24 cellular contexts compared by ENCODE assay signal in the genomic region with DNA sequence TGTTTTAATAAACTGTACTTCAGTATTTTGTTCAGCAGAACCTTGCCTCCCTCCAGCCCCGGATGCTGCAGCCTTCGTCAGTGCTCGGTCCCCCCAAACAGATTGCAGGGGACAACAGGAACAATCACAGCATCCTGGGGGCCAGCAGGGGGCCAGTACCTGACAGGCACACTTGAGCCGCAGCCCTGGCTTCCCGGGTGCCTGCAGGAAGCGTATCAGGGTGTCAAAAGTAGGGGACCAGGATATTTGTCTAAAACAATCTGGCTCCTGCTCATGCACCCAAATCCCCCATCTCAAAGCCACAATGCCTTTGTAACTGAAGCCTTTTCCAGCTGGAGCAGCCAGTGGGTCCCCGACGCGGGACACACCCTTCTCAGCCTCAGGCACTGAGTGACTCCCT.
"Had no signal": no experiment of that assay in that cellular context is flagged by ENCODE, and none has a peak within 500 bp of the region (broad histone marks: within the 10 kb centered on the region; RNA-seq: fewer than 3 reads in every experiment).

No MANE protein-coding gene starts in this region.

- H3K27me3 ChIP-seq: colonic mucosa, ovary, right lobe of liver, thyroid gland had no signal

- H3K27me3 Mint-ChIP-seq: central memory CD8-positive, alpha-beta T cell; dendritic cell treated with granulocyte-macrophage colony-stimulating factor and Interleukin-4, amounts not matched to agents 40 ng/mL and 50 ng/mL, for 4 days; memory B cell; stimulated activated naive CD8-positive, alpha-beta T cell treated with anti-CD3 and anti-CD28 coated beads, Interleukin-15, amount 100 ng/mL, for 72 hours had no signal

- H3K36me3 ChIP-seq: colonic mucosa, ovary, right lobe of liver, thyroid gland had no signal

- H3K9me3 ChIP-seq: colonic mucosa, ovary, psoas muscle, right lobe of liver, thyroid gland had no signal

- DNase-seq: colonic mucosa; effector memory CD4-positive, alpha-beta T cell; erythroblast; kidney; midbrain; naive thymus-derived CD4-positive, alpha-beta T cell; nephron progenitor cell; nucleus accumbens; ovary; psoas muscle; right lobe of liver; small intestine; stimulated activated CD4-positive, alpha-beta T cell treated with anti-CD3 and anti-CD28 coated beads, Interleukin-12 subunit alpha, Interleukin-12 subunit beta, amount 100 ng/mL, for 4 hours; stimulated activated CD4-positive, alpha-beta T cell treated with anti-CD3 and anti-CD28 coated beads, Interleukin-1b, Interleukin-23, amount 100 ng/mL, for 48 hours; stimulated activated CD4-positive, alpha-beta T cell treated with anti-CD3 and anti-CD28 coated beads, Interleukin-4, amount 100 ng/mL, for 1 hour; stimulated activated CD8-positive, alpha-beta memory T cell treated with anti-CD3 and anti-CD28 coated beads, Interleukin-4, amount 100 ng/mL, for 48 hours; stimulated activated naive CD4-positive, alpha-beta T cell; stimulated activated naive CD8-positive, alpha-beta T cell treated with anti-CD3 and anti-CD28 coated beads, Interleukin-15, amount 100 ng/mL, for 72 hours; thyroid gland had no signal

- H3K4me1 ChIP-seq: colonic mucosa, psoas muscle, right lobe of liver, thyroid gland had no signal

- H3K4me3 ChIP-seq: colonic mucosa, lung, ovary, psoas muscle, right lobe of liver, thyroid gland had no signal

- H3K4me3 Mint-ChIP-seq: central memory CD8-positive, alpha-beta T cell; dendritic cell treated with granulocyte-macrophage colony-stimulating factor and Interleukin-4, amounts not matched to agents 40 ng/mL and 50 ng/mL, for 4 days; memory B cell; naive thymus-derived CD4-positive, alpha-beta T cell; nephron progenitor cell; stimulated activated naive CD8-positive, alpha-beta T cell treated with anti-CD3 and anti-CD28 coated beads, Interleukin-15, amount 100 ng/mL, for 72 hours had no signal

- H3K9me3 Mint-ChIP-seq: central memory CD8-positive, alpha-beta T cell; dendritic cell treated with granulocyte-macrophage colony-stimulating factor and Interleukin-4, amounts not matched to agents 40 ng/mL and 50 ng/mL, for 4 days; stimulated activated naive CD8-positive, alpha-beta T cell treated with anti-CD3 and anti-CD28 coated beads, Interleukin-15, amount 100 ng/mL, for 72 hours had no signal

- ATAC-seq: left lobe of liver; naive thymus-derived CD4-positive, alpha-beta T cell; psoas muscle; right lobe of liver; stimulated activated naive CD8-positive, alpha-beta T cell treated with anti-CD3 and anti-CD28 coated beads, Interleukin-15, amount 100 ng/mL, for 72 hours had no signal

- H3K27ac ChIP-seq: colonic mucosa, ovary, psoas muscle, right lobe of liver, thyroid gland had no signal

- H3K27ac Mint-ChIP-seq: dendritic cell treated with granulocyte-macrophage colony-stimulating factor and Interleukin-4, amounts not matched to agents 40 ng/mL and 50 ng/mL, for 4 days; memory B cell; nephron progenitor cell; stimulated activated naive CD8-positive, alpha-beta T cell treated with anti-CD3 and anti-CD28 coated beads, Interleukin-15, amount 100 ng/mL, for 72 hours had no signal

- H3K36me3 Mint-ChIP-seq: memory B cell; naive thymus-derived CD4-positive, alpha-beta T cell had no signal

- H3K4me1 Mint-ChIP-seq: central memory CD8-positive, alpha-beta T cell; memory B cell; naive thymus-derived CD4-positive, alpha-beta T cell; stimulated activated naive CD8-positive, alpha-beta T cell treated with anti-CD3 and anti-CD28 coated beads, Interleukin-15, amount 100 ng/mL, for 72 hours had no signal
